ENCODE assay signal across 14 cellular contexts in the genomic region with DNA sequence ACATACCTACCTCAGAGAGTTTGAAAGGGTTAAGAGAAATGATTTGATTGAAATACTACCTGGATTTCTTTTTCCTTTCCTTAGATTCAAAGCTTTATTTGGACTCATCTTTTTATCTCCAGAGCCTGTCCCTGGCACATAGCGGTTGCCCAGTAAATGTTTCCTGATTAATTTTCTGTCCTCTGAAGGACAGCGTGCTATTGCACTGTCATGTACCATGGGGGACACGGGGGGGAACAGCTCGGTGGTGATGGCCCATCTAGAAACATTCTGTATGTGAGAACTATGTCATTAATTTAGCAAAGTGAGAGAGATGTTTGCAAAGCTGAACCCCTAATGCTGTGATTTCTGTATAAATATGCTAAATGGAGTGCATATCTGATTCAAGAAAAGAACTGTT. TPM values are rescaled to one million over a fixed set of nuclear protein-coding genes. Genes with fewer than 3 reads are reported as not detected.
DNase-seq lines count a peak whose midpoint lies in the region; ATAC-seq, FAIRE-seq and TF ChIP-seq lines count a peak whose summit lies in the region.
"Had no signal": no experiment of that assay in that cellular context is flagged by ENCODE, and none has a peak within 500 bp of the region (broad histone marks: within the 10 kb centered on the region; RNA-seq: fewer than 3 reads in every experiment).

No MANE protein-coding gene starts in this region.

- H3K36me3 Mint-ChIP-seq in activated naive CD4-positive, alpha-beta T cell treated with anti-CD3 and anti-CD28 coated beads, Interleukin-2, amount 50 U/mL, for 24 hours: peaks cover 7% of the 10 kb centered on the region
- H3K36me3 Mint-ChIP-seq in activated naive CD4-positive, alpha-beta T cell treated with anti-CD3 and anti-CD28 coated beads for 36 hours (ENCODE audit: low read depth): peaks cover 7% of the 10 kb centered on the region
- H3K36me3 Mint-ChIP-seq in effector memory CD8-positive, alpha-beta T cell (ENCODE audit: insufficient read depth): peaks cover 62% of the 10 kb centered on the region

- H3K36me3 ChIP-seq in HUES48 (ENCODE audit: control insufficient read depth, insufficient read depth, low read length) (peaks cover 8% of the 10 kb centered on the region; the same call in 1 of the 2 replicates), pancreas (no peaks in the 10 kb centered on the region)

- H3K4me1 ChIP-seq in HUES48 (ENCODE audit: control insufficient read depth, insufficient read depth, low read length) (peaks cover 5% of the 10 kb centered on the region), pancreas (peaks cover 14 to 35% (median 20%) of the 10 kb centered on the region in 3 donors)

- CTCF ChIA-PET in activated naive CD4-positive, alpha-beta T cell treated with anti-CD3 and anti-CD28 coated beads for 36 hours (lab: Charles Lee): interaction anchor here (0.9 kb wide), 1 partner anchor 36 kb away, joined by 3 read pairs; no protein-coding TSS in a partner anchor

- intact Hi-C loops in activated naive CD4-positive, alpha-beta T cell treated with anti-CD3 and anti-CD28 coated beads for 36 hours (cut with micrococcal nuclease): no loop called here
- intact Hi-C loops in pancreas (cut with DNase I) (loop anchor here in 1 of 3 donors (10.0 kb wide), 1 partner anchor 158 kb away; no protein-coding TSS in a partner anchor), head of caudate nucleus (cut with DNase I) (loop anchor here (10.0 kb wide), 1 partner anchor 288 kb away; no protein-coding TSS in a partner anchor)

- 40 to 52% methylated on average over 4 of the region's 4 CpGs for WGBS in pancreas, 2 donors

- peaks cover 34% of the 10 kb centered on the region for H3K4me1 Mint-ChIP-seq in activated naive CD4-positive, alpha-beta T cell treated with anti-CD3 and anti-CD28 coated beads, Interleukin-2, amount 50 U/mL, for 24 hours
- H3K4me1 Mint-ChIP-seq in activated naive CD4-positive, alpha-beta T cell treated with anti-CD3 and anti-CD28 coated beads for 36 hours (ENCODE audit: low read depth): peaks cover 28% of the 10 kb centered on the region
- H3K4me1 Mint-ChIP-seq in effector memory CD8-positive, alpha-beta T cell (ENCODE audit: low read depth in 2 of 2): peaks cover 33 to 37% of the 10 kb centered on the region in 2 donors

- DNase-seq in activated naive CD4-positive, alpha-beta T cell treated with anti-CD3 and anti-CD28 coated beads for 36 hours: no peak
- no peak for DNase-seq in effector memory CD8-positive, alpha-beta T cell
- DNase-seq in pancreas: no peak
- no peak for DNase-seq in KBM-7
- no peak for DNase-seq in NCI-H187 treated with DMSO at 0.1 percent for 48 hours (lab: John Stamatoyannopoulos, UW)
- DNase-seq in head of caudate nucleus: no peak
- DNase-seq: 8988T, GF-D8, NCI-H187, NCI-H446, RPMI8226 had no signal

- no peaks in the 10 kb centered on the region for H3K27me3 Mint-ChIP-seq in activated naive CD4-positive, alpha-beta T cell treated with anti-CD3 and anti-CD28 coated beads, Interleukin-2, amount 50 U/mL, for 24 hours
- H3K27me3 Mint-ChIP-seq in activated naive CD4-positive, alpha-beta T cell treated with anti-CD3 and anti-CD28 coated beads for 36 hours (ENCODE audit: low read depth): no peaks in the 10 kb centered on the region
- no peaks in the 10 kb centered on the region for H3K27me3 Mint-ChIP-seq in effector memory CD8-positive, alpha-beta T cell

- H3K27ac Mint-ChIP-seq in activated naive CD4-positive, alpha-beta T cell treated with anti-CD3 and anti-CD28 coated beads, Interleukin-2, amount 50 U/mL, for 24 hours: peak overlapping the region; percentile 30
- H3K27ac Mint-ChIP-seq in activated naive CD4-positive, alpha-beta T cell treated with anti-CD3 and anti-CD28 coated beads for 36 hours: no peak overlapping the region
- H3K27ac Mint-ChIP-seq in effector memory CD8-positive, alpha-beta T cell: peak overlapping the region; percentile 74 to 83

- in situ Hi-C loops in KBM-7 (cut with MboI; ENCODE audit: low pct_unique_long_range_greater_than_20kb, low sequenced_read_pairs): no loop called here

- no peak overlapping the region for H3K4me3 Mint-ChIP-seq in activated naive CD4-positive, alpha-beta T cell treated with anti-CD3 and anti-CD28 coated beads, Interleukin-2, amount 50 U/mL, for 24 hours
- H3K4me3 Mint-ChIP-seq in activated naive CD4-positive, alpha-beta T cell treated with anti-CD3 and anti-CD28 coated beads for 36 hours: no peak overlapping the region
- H3K4me3 Mint-ChIP-seq in effector memory CD8-positive, alpha-beta T cell: no peak overlapping the region

- TF ChIP-seq CTCF in pancreas (IDR thresholded peaks at IDR 0.05): no peak

- H3K9me3 Mint-ChIP-seq in activated naive CD4-positive, alpha-beta T cell treated with anti-CD3 and anti-CD28 coated beads, Interleukin-2, amount 50 U/mL, for 24 hours: no peaks in the 10 kb centered on the region
- H3K9me3 Mint-ChIP-seq in activated naive CD4-positive, alpha-beta T cell treated with anti-CD3 and anti-CD28 coated beads for 36 hours: no peaks in the 10 kb centered on the region
- no peaks in the 10 kb centered on the region for H3K9me3 Mint-ChIP-seq in effector memory CD8-positive, alpha-beta T cell

- no peak for ATAC-seq in effector memory CD8-positive, alpha-beta T cell (replicated peaks)
- ATAC-seq in pancreas: peak in 2 of 4 donors; percentile 14 to 25

- H3K27ac ChIP-seq in HUES48 (ENCODE audit: low read depth, low read length): peak overlapping the region; percentile 2
- H3K27ac ChIP-seq in pancreas: peak overlapping the region; percentile 63 to 82 (median 78)

- H3K4me3 ChIP-seq in HUES48 (ENCODE audit: low read depth, low read length) (no peak overlapping the region), pancreas (no peak overlapping the region)

- no peaks in the 10 kb centered on the region for H3K27me3 ChIP-seq in HUES48 (ENCODE audit: control insufficient read depth, insufficient read depth, low read length)
- no peaks in the 10 kb centered on the region for H3K27me3 ChIP-seq in pancreas

- no peaks in the 10 kb centered on the region for H3K9me3 ChIP-seq in HUES48 (ENCODE audit: control insufficient read depth, insufficient read depth, low read length)
- no peaks in the 10 kb centered on the region for H3K9me3 ChIP-seq in pancreas

- FAIRE-seq in pancreas (lab: Jason Lieb, UNC): no peak
- FAIRE-seq: H1 had no signal

- H3K9ac ChIP-seq in HUES48 (ENCODE audit: low read depth, low read length): no peak overlapping the region

RNA-seq across cellular contexts. Expression of gene CABYR, which starts 26.4 kb away (rescaled TPM):
- total RNA-seq in activated naive CD4-positive, alpha-beta T cell treated with anti-CD3 and anti-CD28 coated beads for 36 hours: 1 to 10 TPM; 1.2 to 1.7 TPM
- under 1 TPM in 5 of 6 donors, not detected in 1; 0.20 to 0.78 (median 0.25) TPM for total RNA-seq in pancreas
- polyA plus RNA-seq in pancreas: under 1 TPM; 0.23 to 0.33 TPM
